Comparison of ENCODE assay signal across 8 cellular contexts in the genomic region with DNA sequence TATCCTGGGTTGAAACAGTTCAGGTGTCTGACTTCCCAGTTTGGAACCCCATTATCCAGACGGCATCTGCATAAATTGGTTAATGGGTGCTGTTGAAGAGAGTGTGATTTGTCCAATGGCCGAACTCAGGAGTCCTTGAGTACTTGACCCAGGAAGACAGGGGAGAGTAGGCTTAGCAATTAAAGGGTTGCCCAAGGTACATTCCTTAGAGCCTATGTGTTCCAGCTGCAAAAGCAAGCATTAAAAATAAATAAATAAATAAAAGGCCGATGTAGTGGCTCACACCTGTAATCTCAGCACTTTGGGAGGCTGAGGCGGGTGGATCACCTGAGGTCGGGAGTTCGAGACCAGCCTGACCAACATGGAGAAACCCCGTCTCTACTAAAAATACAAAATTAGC. TPM values are rescaled to one million over a fixed set of nuclear protein-coding genes. Genes with fewer than 3 reads are reported as not detected.
DNase-seq lines count a peak whose midpoint lies in the region; ATAC-seq, FAIRE-seq and TF ChIP-seq lines count a peak whose summit lies in the region.
"Not testable (repeated sequence)": the region's sequence is repeated elsewhere in the genome, so short reads cannot be mapped to it uniquely, and the experiment has no call there.

No MANE protein-coding gene starts in this region.

- peaks cover 40% of the 10 kb centered on the region for H3K4me1 ChIP-seq in CD8-positive, alpha-beta T cell (ENCODE audit: insufficient read depth, low read length)
- H3K4me1 ChIP-seq in astrocyte (ENCODE audit: insufficient read depth, low read length) (peaks cover 40% of the 10 kb centered on the region), left ventricle myocardium inferior (peaks cover 94% of the 10 kb centered on the region)

- not testable (repeated sequence) for FAIRE-seq in astrocyte (lab: Jason Lieb, UNC)

- H3K9ac ChIP-seq in astrocyte (ENCODE audit: low read length): not testable (repeated sequence)

- not testable (repeated sequence) for ATAC-seq in CD8-positive, alpha-beta T cell

- H3K9me3 Mint-ChIP-seq in CD8-positive, alpha-beta T cell; activated T-cell treated with anti-CD3 and anti-CD28 coated beads, Interleukin-2, amount 50 U/mL, for 24 hours; astrocyte (ENCODE audit: unreplicated experiment); neural crest cell; stimulated activated naive CD8-positive, alpha-beta T cell treated with anti-CD3 and anti-CD28 coated beads, Interleukin-15, Interleukin-2, amounts not matched to agents 100 ng/mL and 50 ng/mL, for 24 hours: not testable (repeated sequence)

- not testable (repeated sequence) for H3K36me3 ChIP-seq in CD8-positive, alpha-beta T cell (ENCODE audit: insufficient read depth, low read length); astrocyte (ENCODE audit: insufficient read depth, low read length); left ventricle myocardium inferior

- not testable (repeated sequence) for H3K9me3 ChIP-seq in CD8-positive, alpha-beta T cell (ENCODE audit: low read length); astrocyte (ENCODE audit: insufficient read depth, low read depth, low read length); left ventricle myocardium inferior (replicated peaks)

- H3K27ac Mint-ChIP-seq in CD8-positive, alpha-beta T cell: peak overlapping the region; percentile 77
- peak overlapping the region; percentile 99 for H3K27ac Mint-ChIP-seq in activated T-cell treated with anti-CD3 and anti-CD28 coated beads, Interleukin-2, amount 50 U/mL, for 24 hours
- H3K27ac Mint-ChIP-seq in astrocyte (ENCODE audit: unreplicated experiment): not testable (repeated sequence)
- peak overlapping the region; percentile 2 for H3K27ac Mint-ChIP-seq in neural crest cell (ENCODE audit: unreplicated experiment)
- peak overlapping the region; percentile 65 for H3K27ac Mint-ChIP-seq in stimulated activated naive CD8-positive, alpha-beta T cell treated with anti-CD3 and anti-CD28 coated beads, Interleukin-15, Interleukin-2, amounts not matched to agents 100 ng/mL and 50 ng/mL, for 24 hours

- DNase-seq in CD8-positive, alpha-beta T cell; RWPE1 (ENCODE audit: low spot score); activated T-cell treated with anti-CD3 and anti-CD28 coated beads, Interleukin-2, amount 50 U/mL, for 24 hours; astrocyte (ENCODE audit: low read depth); left ventricle myocardium inferior; neural crest cell (ENCODE audit: low read depth, low spot score): not testable (repeated sequence)
- peak; percentile 57 for DNase-seq in epithelial cell of esophagus (ENCODE audit: low read depth)

- POLR2A ChIA-PET in CD8-positive, alpha-beta T cell (lab: Charles Lee); RWPE1 (lab: Yijun Ruan, JAX; ENCODE audit: low non-redundant PET): not testable (repeated sequence)

- H3K4me3 Mint-ChIP-seq in CD8-positive, alpha-beta T cell; activated T-cell treated with anti-CD3 and anti-CD28 coated beads, Interleukin-2, amount 50 U/mL, for 24 hours; astrocyte (ENCODE audit: unreplicated experiment): not testable (repeated sequence)
- peak overlapping the region; percentile 97 for H3K4me3 Mint-ChIP-seq in neural crest cell
- H3K4me3 Mint-ChIP-seq in stimulated activated naive CD8-positive, alpha-beta T cell treated with anti-CD3 and anti-CD28 coated beads, Interleukin-15, Interleukin-2, amounts not matched to agents 100 ng/mL and 50 ng/mL, for 24 hours: peak overlapping the region; percentile 43

- peak overlapping the region; percentile 98 for H3K4me2 ChIP-seq in astrocyte (ENCODE audit: low read length)

- H4K20me1 ChIP-seq in astrocyte (ENCODE audit: insufficient read depth, low read length): peaks cover 65% of the 10 kb centered on the region

- not testable (repeated sequence) for H3K36me3 Mint-ChIP-seq in CD8-positive, alpha-beta T cell; astrocyte (ENCODE audit: low read depth, unreplicated experiment); neural crest cell (ENCODE audit: low read depth)
- peaks cover 48% of the 10 kb centered on the region for H3K36me3 Mint-ChIP-seq in activated T-cell treated with anti-CD3 and anti-CD28 coated beads, Interleukin-2, amount 50 U/mL, for 24 hours (ENCODE audit: low read depth)
- H3K36me3 Mint-ChIP-seq in stimulated activated naive CD8-positive, alpha-beta T cell treated with anti-CD3 and anti-CD28 coated beads, Interleukin-15, Interleukin-2, amounts not matched to agents 100 ng/mL and 50 ng/mL, for 24 hours (ENCODE audit: low read depth): peaks cover 30% of the 10 kb centered on the region

- H3K4me1 Mint-ChIP-seq in CD8-positive, alpha-beta T cell (ENCODE audit: low read depth): peaks cover 60% of the 10 kb centered on the region
- peaks cover 69% of the 10 kb centered on the region for H3K4me1 Mint-ChIP-seq in activated T-cell treated with anti-CD3 and anti-CD28 coated beads, Interleukin-2, amount 50 U/mL, for 24 hours (ENCODE audit: low read depth)
- H3K4me1 Mint-ChIP-seq in astrocyte (ENCODE audit: low read depth, unreplicated experiment): peaks cover 21% of the 10 kb centered on the region
- H3K4me1 Mint-ChIP-seq in neural crest cell: peaks cover 58% of the 10 kb centered on the region
- H3K4me1 Mint-ChIP-seq in stimulated activated naive CD8-positive, alpha-beta T cell treated with anti-CD3 and anti-CD28 coated beads, Interleukin-15, Interleukin-2, amounts not matched to agents 100 ng/mL and 50 ng/mL, for 24 hours (ENCODE audit: low read depth): peaks cover 69% of the 10 kb centered on the region

- H2AFZ ChIP-seq in astrocyte (ENCODE audit: low read depth, low read length): not testable (repeated sequence)

- peaks cover 83% of the 10 kb centered on the region for H3K79me2 ChIP-seq in astrocyte (ENCODE audit: insufficient read depth, low read length)

- not testable (repeated sequence) for H3K27me3 Mint-ChIP-seq in CD8-positive, alpha-beta T cell (ENCODE audit: low read depth); activated T-cell treated with anti-CD3 and anti-CD28 coated beads, Interleukin-2, amount 50 U/mL, for 24 hours; astrocyte (ENCODE audit: low read depth, unreplicated experiment); neural crest cell (ENCODE audit: low read depth); stimulated activated naive CD8-positive, alpha-beta T cell treated with anti-CD3 and anti-CD28 coated beads, Interleukin-15, Interleukin-2, amounts not matched to agents 100 ng/mL and 50 ng/mL, for 24 hours

- not testable (repeated sequence) for H3K4me3 ChIP-seq in CD8-positive, alpha-beta T cell (ENCODE audit: low read depth, low read length); astrocyte (ENCODE audit: insufficient read depth, low read depth, low read length); epithelial cell of esophagus (ENCODE audit: low read length); left ventricle myocardium inferior

- CTCF ChIA-PET in CD8-positive, alpha-beta T cell (lab: Charles Lee): interaction anchor here (1.1 kb wide), 1 partner anchor 71 kb away, joined by 3 read pairs; no protein-coding TSS in a partner anchor
- CTCF ChIA-PET in RWPE1 (lab: Yijun Ruan, JAX): interaction anchor here (0.7 to 1.2 kb wide), 3 partner anchors 10 to 315 kb away, joined by 3 to 4 read pairs (median 3); no protein-coding TSS in a partner anchor

- intact Hi-C loops in CD8-positive, alpha-beta T cell (cut with DNase I, micrococcal nuclease): not testable (repeated sequence)
- intact Hi-C loops in left ventricle myocardium inferior (cut with micrococcal nuclease): loop anchor here (10.0 kb wide), 1 partner anchor 52 kb away; no protein-coding TSS in a partner anchor

- not testable (repeated sequence) for H3K27me3 ChIP-seq in CD8-positive, alpha-beta T cell (ENCODE audit: insufficient read depth, low read length); astrocyte (ENCODE audit: insufficient read depth, low read length); left ventricle myocardium inferior (ENCODE audit: low read depth)

- TF ChIP-seq CTCF in CD8-positive, alpha-beta T cell (IDR thresholded peaks at IDR 0.05); RWPE1 (conservative IDR thresholded peaks at IDR 0.05; ENCODE audit: low read depth); astrocyte (IDR thresholded peaks at IDR 0.05; ENCODE audit: insufficient read depth, low read depth, low read length); epithelial cell of esophagus (IDR thresholded peaks at IDR 0.05; ENCODE audit: insufficient read depth, low read depth, low read length, missing control alignments); left ventricle myocardium inferior (IDR thresholded peaks at IDR 0.05; ENCODE audit: borderline replicate concordance); neural crest cell (conservative IDR thresholded peaks at IDR 0.05): not testable (repeated sequence)

- not testable (repeated sequence) for H3K27ac ChIP-seq in CD8-positive, alpha-beta T cell (ENCODE audit: low read depth, low read length); astrocyte (ENCODE audit: low read depth, low read length)
- H3K27ac ChIP-seq in RWPE1 (peak overlapping the region; percentile 53), left ventricle myocardium inferior (replicated peaks) (peak overlapping the region; percentile 98)

RNA-seq across cellular contexts. Expression of gene HK1, which starts 44.0 kb away (rescaled TPM):
- total RNA-seq in CD8-positive, alpha-beta T cell: 10 to 100 TPM; 37.0 to 40.0 TPM
- total RNA-seq in astrocyte (94.5 and 95.0 TPM in 2 replicates), left ventricle myocardium inferior (219 TPM), neural crest cell (88.8 and 93.2 TPM in 2 replicates)
